Comparison of ENCODE assay signal across 13 cellular contexts in genomic region chr15:70703066-70703465, GRCh38.
DNase-seq lines count a peak whose midpoint lies in the region; ATAC-seq and TF ChIP-seq lines count a peak whose summit lies in the region.
"Had no signal": no experiment of that assay in that cellular context is flagged by ENCODE, and none has a peak within 500 bp of the region (broad histone marks: within the 10 kb centered on the region; RNA-seq: fewer than 3 reads in every experiment).

No MANE protein-coding gene starts in this region.

- no peaks in the 10 kb centered on the region for H3K27me3 Mint-ChIP-seq in nephron (ENCODE audit: low read depth)
- H3K27me3 Mint-ChIP-seq in MCF 10A (ENCODE audit: insufficient read depth, unreplicated experiment) = no peaks in the 10 kb centered on the region
- H3K27me3 Mint-ChIP-seq in nephron progenitor cell (ENCODE audit: low read depth, poor library complexity) = no peaks in the 10 kb centered on the region

- H3K36me3 ChIP-seq in cardiac muscle cell (no peaks in the 10 kb centered on the region), upper lobe of right lung (no peaks in the 10 kb centered on the region)

- CTCF ChIA-PET in MCF 10A (lab: Yijun Ruan, JAX) = interaction anchor here (0.5 to 1.2 kb wide), 3 partner anchors 172 to 405 kb away, joined by 3 read pairs; no protein-coding TSS in a partner anchor

- H3K4me1 Mint-ChIP-seq in nephron (peaks cover 56% of the 10 kb centered on the region), MCF 10A (ENCODE audit: insufficient read depth, unreplicated experiment) (peaks cover 32% of the 10 kb centered on the region), nephron progenitor cell (peaks cover 42% of the 10 kb centered on the region)

- H3K27ac Mint-ChIP-seq in nephron (peak overlapping the region; percentile 82 to 87 (median 84)), MCF 10A (ENCODE audit: low read depth, unreplicated experiment) (no peak overlapping the region), nephron progenitor cell (no peak overlapping the region)
- H3K27ac Mint-ChIP-seq: stimulated activated naive CD8-positive, alpha-beta T cell treated with anti-CD3 and anti-CD28 coated beads, Interleukin-15, Interleukin-2, amounts not matched to agents 100 ng/mL and 50 ng/mL, for 24 hours had no signal

- TF ChIP-seq CTCF in cardiac muscle cell (IDR thresholded peaks at IDR 0.05; ENCODE audit: low read depth, low read length) (no peak), nephron (IDR thresholded peaks at IDR 0.05; ENCODE audit: unreplicated experiment in 3 of 3) (no peak), upper lobe of right lung (IDR thresholded peaks at IDR 0.05) (no peak), MCF 10A (IDR thresholded peaks at IDR 0.05; ENCODE audit: unreplicated experiment) (no peak), nephron progenitor cell (IDR thresholded peaks at IDR 0.05) (no peak)

- H3K27ac ChIP-seq in cardiac muscle cell = peak overlapping the region; percentile 56
- H3K27ac ChIP-seq in upper lobe of right lung = peak overlapping the region; percentile 72
- H3K27ac ChIP-seq: 22Rv1, KMS-11 had no signal

- peaks cover 58% of the 10 kb centered on the region for H3K4me1 ChIP-seq in cardiac muscle cell (ENCODE audit: low read depth)
- peaks cover 30% of the 10 kb centered on the region for H3K4me1 ChIP-seq in upper lobe of right lung

- no peaks in the 10 kb centered on the region for H3K36me3 Mint-ChIP-seq in nephron (ENCODE audit: low read depth)
- no peaks in the 10 kb centered on the region for H3K36me3 Mint-ChIP-seq in MCF 10A (ENCODE audit: insufficient read depth, unreplicated experiment)
- peaks cover 6% of the 10 kb centered on the region for H3K36me3 Mint-ChIP-seq in nephron progenitor cell (ENCODE audit: low read depth)

- no TSS peak for BruUV-seq in MCF 10A (replicated peaks; lab: Mats Ljungman, UMichigan)

- intact Hi-C loops in left ventricle myocardium superior (cut with micrococcal nuclease) = no loop called here
- intact Hi-C loops in upper lobe of right lung (cut with DNase I) = no loop called here
- intact Hi-C loops in MCF 10A (cut with micrococcal nuclease) = no loop called here

- ATAC-seq in left ventricle myocardium superior = no peak
- ATAC-seq in upper lobe of right lung = no peak

- H3K9me3 Mint-ChIP-seq in nephron (peaks cover 4% of the 10 kb centered on the region), MCF 10A (ENCODE audit: unreplicated experiment) (no peaks in the 10 kb centered on the region), nephron progenitor cell (no peaks in the 10 kb centered on the region)
- H3K9me3 Mint-ChIP-seq: stimulated activated naive CD8-positive, alpha-beta T cell treated with anti-CD3 and anti-CD28 coated beads, Interleukin-15, Interleukin-2, amounts not matched to agents 100 ng/mL and 50 ng/mL, for 24 hours had no signal

- no peak for DNase-seq in cardiac muscle cell (ENCODE audit: low read depth in 1 of 2, low spot score in 1 of 2)
- no peak for DNase-seq in left ventricle myocardium superior
- peak; percentile 59 for DNase-seq in dermis blood vessel endothelial cell
- DNase-seq in upper lobe of right lung = no peak
- no peak for DNase-seq in MCF 10A (ENCODE audit: unreplicated experiment)
- no peak for DNase-seq in nephron progenitor cell
- no peak for DNase-seq in activated gamma-delta T cell (lab: John Stamatoyannopoulos, UW)
- DNase-seq: NCI-H526 treated with DMSO at 0.1 percent for 48 hours, retina had no signal

- H3K9me3 ChIP-seq in cardiac muscle cell (ENCODE audit: low read depth) = no peaks in the 10 kb centered on the region
- no peaks in the 10 kb centered on the region for H3K9me3 ChIP-seq in upper lobe of right lung

- H3K4me3 ChIP-seq in cardiac muscle cell = no peak overlapping the region
- peak overlapping the region; percentile 4 for H3K4me3 ChIP-seq in upper lobe of right lung

- POLR2A ChIA-PET in MCF 10A (lab: Yijun Ruan, JAX) = interaction anchor here (1.1 to 1.8 kb wide), 3 partner anchors 15 to 21 kb away, joined by 3 to 6 read pairs (median 3); no protein-coding TSS in a partner anchor

- H3K4me3 Mint-ChIP-seq in nephron (peak overlapping the region in 1 of 3 experiments; percentile 53), MCF 10A (ENCODE audit: unreplicated experiment) (no peak overlapping the region), nephron progenitor cell (no peak overlapping the region)
- H3K4me3 Mint-ChIP-seq: stimulated activated naive CD8-positive, alpha-beta T cell treated with anti-CD3 and anti-CD28 coated beads, Interleukin-15, Interleukin-2, amounts not matched to agents 100 ng/mL and 50 ng/mL, for 24 hours had no signal

- no peaks in the 10 kb centered on the region for H3K27me3 ChIP-seq in cardiac muscle cell
- H3K27me3 ChIP-seq in upper lobe of right lung = peaks cover 5% of the 10 kb centered on the region

Comparison
In these comparisons a context has a peak if more than half of its experiments do, and no peak if none do; other contexts are left out.
1. H3K27ac Mint-ChIP-seq: peak in nephron (3 of 3); none in MCF 10A (single experiment) and nephron progenitor cell (single experiment).